1 cellular context compared by ENCODE assay signal in the genomic region with DNA sequence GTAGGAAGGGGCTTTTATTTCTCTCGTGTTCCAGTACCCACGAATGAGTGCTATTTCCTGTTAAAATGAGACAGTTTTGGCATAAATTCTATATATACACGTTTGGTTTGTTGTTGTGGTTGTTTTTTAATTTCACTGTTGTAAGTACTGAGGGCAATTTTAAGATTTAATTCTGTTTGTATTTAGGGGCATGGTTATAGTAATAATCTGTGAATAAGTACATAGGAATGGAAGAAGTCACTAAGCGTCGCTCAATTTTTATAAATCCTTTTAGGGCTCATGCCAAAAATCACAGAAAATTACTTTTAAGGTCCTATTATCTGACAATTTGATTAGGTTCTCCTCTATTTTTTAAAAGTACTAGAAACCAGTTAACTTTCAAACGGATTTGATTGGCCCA.
TF ChIP-seq lines count a peak whose summit lies in the region.

No MANE protein-coding gene starts in this region.

TF ChIP-seq in IMR-90, 13 proteins besides CTCF, POLR2A, EP300 and RAD21 (continued from another document):
- TF ChIP-seq NFE2L2 (IDR thresholded peaks at IDR 0.05; ENCODE audit: low read depth, low read length) = no peak
- TF ChIP-seq FOS (IDR thresholded peaks at IDR 0.05; ENCODE audit: low read depth, low read length) = no peak
TF ChIP-seq in IMR-90: peak in this region for 0.
